9 cellular contexts compared by ENCODE assay signal in the genomic region with DNA sequence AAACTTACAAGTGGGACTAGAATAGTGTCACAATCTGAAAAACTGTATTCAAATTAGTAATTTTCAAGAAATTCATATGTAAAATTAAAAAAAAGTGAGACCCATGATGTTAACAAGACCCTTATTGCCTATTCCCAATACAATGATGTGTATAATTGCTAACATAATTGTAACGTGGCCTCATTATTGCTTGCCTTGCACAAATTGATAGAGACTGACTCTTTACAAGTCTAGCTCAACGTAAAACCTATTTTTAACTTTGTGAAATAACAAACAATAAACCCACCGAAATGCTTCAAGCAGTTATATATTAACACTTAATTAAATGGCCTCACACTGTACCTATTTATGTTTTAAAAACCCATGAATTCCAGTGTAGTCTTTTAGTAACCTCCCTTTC.
"Had no signal": no experiment of that assay in that cellular context is flagged by ENCODE, and none has a peak within 500 bp of the region (broad histone marks: within the 10 kb centered on the region; RNA-seq: fewer than 3 reads in every experiment).

No MANE protein-coding gene starts in this region.

- H2AFZ ChIP-seq: GM23248 had no signal

- DNase-seq: GM23248, GOT3, H7, HFFc6, KBM-7 had no signal

- ATAC-seq: HCT116 had no signal

- H3K4me3 ChIP-seq: GM23248, HAP-1 had no signal

- H3K36me3 ChIP-seq: HAP-1 had no signal

- H3K4me1 ChIP-seq: HAP-1 had no signal

- H3K9ac ChIP-seq: GM23248, KMS-11 had no signal

- H3K4me2 ChIP-seq: KMS-11 had no signal

- H3K9me3 ChIP-seq: HAP-1 had no signal

- H3K27ac ChIP-seq: GM23248, HL-60, KMS-11 had no signal
